ENCODE assay signal across 20 cellular contexts in genomic region chr12:56954057-56954577, GRCh38. TPM values are rescaled to one million over a fixed set of nuclear protein-coding genes. Genes with fewer than 3 reads are reported as not detected.
DNase-seq lines count a peak whose midpoint lies in the region; ATAC-seq, FAIRE-seq and TF ChIP-seq lines count a peak whose summit lies in the region.
"Had no signal": no experiment of that assay in that cellular context is flagged by ENCODE, and none has a peak within 500 bp of the region (broad histone marks: within the 10 kb centered on the region; RNA-seq: fewer than 3 reads in every experiment).

No MANE protein-coding gene starts in this region.

- peak; percentile 32 for FAIRE-seq in bronchial epithelial cell (lab: Jason Lieb, UNC)
- FAIRE-seq: A204.1, GM12892, H1 had no signal

- H3K4me1 ChIP-seq in prostate gland (replicated peaks), result no peaks in the 10 kb centered on the region

- H3K27ac ChIP-seq in prostate gland, result no peak overlapping the region
- H3K27ac ChIP-seq: BLaER1 treated with 17β-estradiol and CSF1 and Interleukin-3, amounts not matched to agents 10 nM and 100 nM had no signal

- TF ChIP-seq POLR2A in prostate gland (IDR thresholded peaks at IDR 0.05), result no peak

- H3K27me3 ChIP-seq in bronchial epithelial cell (ENCODE audit: control insufficient read depth, insufficient read depth, low read length) (no peaks in the 10 kb centered on the region), prostate gland (replicated peaks; ENCODE audit: insufficient read depth) (no peaks in the 10 kb centered on the region)
- H3K27me3 ChIP-seq: BLaER1 treated with 17β-estradiol and CSF1 and Interleukin-3, amounts not matched to agents 10 nM and 100 nM had no signal

- ATAC-seq in GM21381 (IDR thresholded peaks at IDR 0.05; ENCODE audit: unreplicated experiment), result no peak
- ATAC-seq: CD8-positive, alpha-beta T cell had no signal

- intact Hi-C loops in prostate gland (cut with DNase I), result no loop called here

- DNase-seq in GM03348 (ENCODE audit: low spot score) (peak; percentile 2), bronchial epithelial cell (ENCODE audit: low read depth) (no peak), islet precursor cell (peak; percentile 50), prostate gland (ENCODE audit: low spot score) (no peak), NOMO-1 (lab: John Stamatoyannopoulos, UW; ENCODE audit: unreplicated experiment in 2 of 2) (no peak), ureter (ENCODE audit: low spot score) (no peak)
- DNase-seq: ACHN, Calu3, DND-41, EL, H9, KG1 had no signal

- no peaks in the 10 kb centered on the region for H3K9me3 ChIP-seq in prostate gland

- TF ChIP-seq CTCF in bronchial epithelial cell (IDR thresholded peaks at IDR 0.05; ENCODE audit: insufficient read depth, low read length, severe bottlenecking) (no peak), prostate gland (IDR thresholded peaks at IDR 0.05) (no peak)

- no peaks in the 10 kb centered on the region for H3K36me3 ChIP-seq in bronchial epithelial cell (ENCODE audit: control insufficient read depth, insufficient read depth, low read length)
- H3K36me3 ChIP-seq in prostate gland, result no peaks in the 10 kb centered on the region
- H3K36me3 ChIP-seq: BLaER1 treated with 17β-estradiol and CSF1 and Interleukin-3, amounts not matched to agents 10 nM and 100 nM had no signal

- H3K4me3 ChIP-seq in bronchial epithelial cell (ENCODE audit: low read depth, low read length) (no peak overlapping the region), prostate gland (no peak overlapping the region)
- H3K4me3 ChIP-seq: BLaER1 treated with 17β-estradiol and CSF1 and Interleukin-3, amounts not matched to agents 10 nM and 100 nM had no signal

- 91% methylated on average over 3 of the region's 3 CpGs for WGBS in prostate gland

RNA-seq across cellular contexts. Expression of gene RDH16, which starts 3.3 kb away (rescaled TPM):
- total RNA-seq in bronchial epithelial cell (0.51 and 1.6 TPM in 2 replicates), prostate gland (1 to 10 TPM; 4.4 to 7.8 TPM), ureter (0.83 TPM)
- total RNA-seq: G401 had no signal

RNA-seq across cellular contexts. Expression of gene SDR9C7, which starts 19.9 kb away (rescaled TPM):
- total RNA-seq in bronchial epithelial cell (0.26 and 4.9 TPM in 2 replicates), prostate gland (1 to 10 TPM in 1 of 2 donors, not detected in 1; 1.1 TPM), ureter (not detected)
- total RNA-seq: B cell; Calu3; CD8-positive, alpha-beta T cell; G401; H1; H9 had no signal

RNA-seq across cellular contexts. Expression of gene ZBTB39, which starts 52.2 kb away (rescaled TPM):
- total RNA-seq in bronchial epithelial cell (5.2 and 5.5 TPM in 2 replicates), prostate gland (10 to 100 TPM in 1 of 2 donors, 1 to 10 TPM in 1; 5.8 to 15.6 TPM), ureter (7.5 TPM)

Comparison
In these comparisons a context has a peak if more than half of its experiments do, and no peak if none do; other contexts are left out.
1. DNase-seq: peak in GM03348 (single experiment) and islet precursor cell (single experiment); none in bronchial epithelial cell (single experiment), prostate gland (single experiment), NOMO-1 (0 of 2) and ureter (single experiment).